In the genomic region with DNA sequence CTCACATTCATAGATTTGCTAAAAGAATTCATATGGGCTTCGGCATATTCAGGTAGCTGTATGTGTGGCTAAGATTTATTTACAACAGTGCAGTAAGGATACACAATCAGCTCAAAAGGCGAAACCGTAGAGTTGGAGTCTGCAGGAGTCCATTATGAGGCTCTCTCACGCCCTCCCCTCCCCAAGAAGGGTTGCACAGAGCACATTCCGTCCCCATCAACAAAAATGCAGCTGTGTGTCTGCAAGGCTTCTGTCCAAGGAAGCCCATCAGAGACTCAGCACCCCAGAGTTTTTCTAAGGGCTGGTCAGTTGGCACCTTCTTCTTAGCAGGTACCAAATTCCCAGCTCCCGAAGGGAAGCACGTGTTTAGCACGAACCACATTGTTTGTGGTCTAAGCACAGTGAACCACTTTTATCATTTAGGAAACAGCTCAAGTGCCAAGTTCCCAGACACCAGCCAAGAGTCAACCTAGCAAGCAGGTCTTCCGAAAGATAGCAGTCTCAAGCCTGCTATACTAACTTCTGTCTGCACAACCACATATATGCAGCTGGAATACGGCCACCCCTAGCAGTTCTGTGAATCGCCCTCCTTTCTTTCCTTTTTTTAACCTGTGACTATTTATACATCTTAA, we compare ENCODE assay signal across 10 cellular contexts. TPM values are rescaled to one million over a fixed set of nuclear protein-coding genes. Genes with fewer than 3 reads are reported as not detected.
DNase-seq lines count a peak whose midpoint lies in the region; ATAC-seq, FAIRE-seq and TF ChIP-seq lines count a peak whose summit lies in the region.
"Had no signal": no experiment of that assay in that cellular context is flagged by ENCODE, and none has a peak within 500 bp of the region (broad histone marks: within the 10 kb centered on the region; RNA-seq: fewer than 3 reads in every experiment).

No MANE protein-coding gene starts in this region.

- H3F3A ChIP-seq in GM23248 (ENCODE audit: insufficient read depth), result peaks cover 21% of the 10 kb centered on the region

- H3K9ac ChIP-seq in GM23248, result no peak overlapping the region

- 0 out of 2 replicates have a peak overlapping the region, but pooled peaks have one; percentile 13 for H2AFZ ChIP-seq in GM23248

- H3K9me2 ChIP-seq in GM23248 (ENCODE audit: insufficient read depth), result no peaks in the 10 kb centered on the region

- H3K27ac ChIP-seq in GM23248, result peak overlapping the region; percentile 37
- H3K27ac ChIP-seq in adrenal gland, result peak overlapping the region in 4 of 5 donors; percentile 26 to 84 (median 56)
- H3K27ac ChIP-seq in left ventricle myocardium inferior (replicated peaks), result peak overlapping the region; percentile 81
- H3K27ac ChIP-seq in gastrocnemius medialis, result peak overlapping the region; percentile 50 to 62 (median 59)
- peak overlapping the region in 1 of 4 donors; percentile 47 for H3K27ac ChIP-seq in pancreas
- H3K27ac ChIP-seq: SK-N-MC had no signal

- H3K4me1 ChIP-seq in GM23248 (ENCODE audit: insufficient read depth) (peaks cover 16% of the 10 kb centered on the region), adrenal gland (replicated peaks in 1 of 2) (peaks cover 4 to 25% of the 10 kb centered on the region in 2 donors), left ventricle myocardium inferior (peaks cover 34% of the 10 kb centered on the region), gastrocnemius medialis (peaks cover 7 to 18% of the 10 kb centered on the region in 2 donors), pancreas (peaks cover 0 to 5% (median 0%) of the 10 kb centered on the region in 3 donors)

- TF ChIP-seq POLR2A in adrenal gland (IDR thresholded peaks at IDR 0.05) (no peak), gastrocnemius medialis (IDR thresholded peaks at IDR 0.05) (no peak)

- intact Hi-C loops in adrenal gland (cut with DNase I), result no loop called here
- intact Hi-C loops in left ventricle myocardium inferior (cut with micrococcal nuclease), result no loop called here
- intact Hi-C loops in gastrocnemius medialis (cut with DNase I; ENCODE audit: low total_unique reads), result no loop called here
- intact Hi-C loops in pancreas (cut with DNase I), result no loop called here

- FAIRE-seq in pancreas (lab: Jason Lieb, UNC), result no peak

- H4K20me1 ChIP-seq in GM23248 (ENCODE audit: insufficient read depth), result no peaks in the 10 kb centered on the region

- no peak for DNase-seq in GM23248
- no peak for DNase-seq in adrenal gland
- DNase-seq in left ventricle myocardium inferior, result no peak
- DNase-seq in gastrocnemius medialis, result peak; percentile 9 to 42
- DNase-seq in pancreas, result no peak
- DNase-seq in 8988T, result no peak
- DNase-seq: NCI-H2081 treated with DMSO at 0.1 percent for 48 hours had no signal

- H3K36me3 ChIP-seq in GM23248 (ENCODE audit: low read depth) (no peaks in the 10 kb centered on the region), adrenal gland (replicated peaks in 1 of 2) (no peaks in the 10 kb centered on the region), left ventricle myocardium inferior (no peaks in the 10 kb centered on the region), gastrocnemius medialis (no peaks in the 10 kb centered on the region), pancreas (no peaks in the 10 kb centered on the region)

- peak; percentile 32 to 43 for ATAC-seq in gastrocnemius medialis
- no peak for ATAC-seq in HG02884 (IDR thresholded peaks at IDR 0.05; ENCODE audit: unreplicated experiment)
- ATAC-seq in pancreas, result no peak
- no peak for ATAC-seq in GM18868 (IDR thresholded peaks at IDR 0.05; ENCODE audit: unreplicated experiment)

- 90% methylated on average over 11 of the region's 11 CpGs for WGBS in GM23248 (ENCODE audit: low coverage in 1 of 2, low lambda C conversion rate in 2 of 2, missing lambda C conversion rate in 2 of 2), 2 experiments
- WGBS in adrenal gland, 4 donors, result 61 to 78% (median 67%) methylated on average over 10 to 11 of the region's 11 CpGs
- 72 to 81% methylated on average over 11 of the region's 11 CpGs for WGBS in pancreas, 2 donors

- H3K4me3 ChIP-seq in GM23248 (no peak overlapping the region), adrenal gland (no peak overlapping the region), left ventricle myocardium inferior (no peak overlapping the region), gastrocnemius medialis (no peak overlapping the region), pancreas (no peak overlapping the region)
- H3K4me3 ChIP-seq: SK-N-MC had no signal

- TF ChIP-seq CTCF in adrenal gland (IDR thresholded peaks at IDR 0.05) (no peak), left ventricle myocardium inferior (IDR thresholded peaks at IDR 0.05; ENCODE audit: borderline replicate concordance) (no peak), gastrocnemius medialis (IDR thresholded peaks at IDR 0.05 in 4 of 5, conservative IDR thresholded peaks at IDR 0.05 in 1 of 5) (no peak), pancreas (IDR thresholded peaks at IDR 0.05) (no peak)

- in situ Hi-C loops in GM23248 (cut with MboI), result no loop called here
- in situ Hi-C loops in gastrocnemius medialis (cut with MboI; ENCODE audit: low sequenced_read_pairs in 4 of 4), result no loop called here

- H3K27me3 ChIP-seq in GM23248 (replicated peaks; ENCODE audit: insufficient read depth) (no peaks in the 10 kb centered on the region), adrenal gland (no peaks in the 10 kb centered on the region), left ventricle myocardium inferior (ENCODE audit: low read depth) (no peaks in the 10 kb centered on the region), gastrocnemius medialis (no peaks in the 10 kb centered on the region), pancreas (no peaks in the 10 kb centered on the region)

- peak overlapping the region; percentile 61 for H3K4me2 ChIP-seq in GM23248 (ENCODE audit: unreplicated experiment)

- H3K9me3 ChIP-seq in GM23248 (ENCODE audit: low read depth) (no peaks in the 10 kb centered on the region), adrenal gland (replicated peaks in 1 of 3) (no peaks in the 10 kb centered on the region), left ventricle myocardium inferior (replicated peaks) (peaks cover 8% of the 10 kb centered on the region), gastrocnemius medialis (no peaks in the 10 kb centered on the region), pancreas (no peaks in the 10 kb centered on the region)

- no peaks in the 10 kb centered on the region for H3K79me2 ChIP-seq in GM23248 (ENCODE audit: insufficient read depth)

RNA-seq across cellular contexts. Expression of a gene that starts 28.5 kb away (rescaled TPM):
- 45.6 and 57.5 TPM in 2 replicates for total RNA-seq in GM23248 (2014; rRNA removed; shearing (Covaris generic))
- 62.0 and 62.7 TPM in 2 replicates for polyA plus RNA-seq in GM23248 (2016; fragmentation: Nextera tagmentation; extraction: Ambion mirVana)
- 10 to 100 TPM in 2 of 8 donors, 1 to 10 TPM in 6; 3.6 to 14.1 (median 7.3) TPM for total RNA-seq in adrenal gland
- 1 to 10 TPM; 3.8 to 4.2 (median 4.2) TPM for polyA plus RNA-seq in adrenal gland
- total RNA-seq in left ventricle myocardium inferior, result 5.3 TPM
- 1 to 10 TPM; 2.6 to 7.1 (median 5.0) TPM for total RNA-seq in gastrocnemius medialis
- 10 to 100 TPM in 1 of 6 donors, 1 to 10 TPM in 5; 3.4 to 10.5 (median 5.6) TPM for total RNA-seq in pancreas
- 1 to 10 TPM; 2.1 to 3.4 TPM for polyA plus RNA-seq in pancreas

Comparison
In these comparisons a context has a peak if more than half of its experiments do, and no peak if none do; other contexts are left out.
1. DNase-seq: peak in gastrocnemius medialis (2 of 2); none in GM23248 (single experiment), adrenal gland (0 of 7), left ventricle myocardium inferior (single experiment), pancreas (0 of 6) and 8988T (single experiment).
2. ATAC-seq: peak in gastrocnemius medialis (2 of 2); none in HG02884 (single experiment), pancreas (0 of 4) and GM18868 (single experiment).